ENCODE assay signal across 23 cellular contexts in genomic region chr17:56020369-56020768, GRCh38.
A peak's percentile ranks its signal among the peaks of the same experiment; 100 is the strongest.
DNase-seq lines count a peak whose midpoint lies in the region; ATAC-seq lines count a peak whose summit lies in the region.
"Had no signal": no experiment of that assay in that cellular context is flagged by ENCODE, and none has a peak within 500 bp of the region (broad histone marks: within the 10 kb centered on the region; RNA-seq: fewer than 3 reads in every experiment).

No MANE protein-coding gene starts in this region.

- H3K9me3 Mint-ChIP-seq in activated CD4-positive, alpha-beta T cell treated with anti-CD3 and anti-CD28 coated beads, Interleukin-2, amount 10 ng/mL, durations not matched to agents 24 days and 14 days = no peaks in the 10 kb centered on the region
- H3K9me3 Mint-ChIP-seq in activated naive CD8-positive, alpha-beta T cell treated with anti-CD3 and anti-CD28 coated beads, Interleukin-2, amount 50 U/mL, for 24 hours = no peaks in the 10 kb centered on the region
- H3K9me3 Mint-ChIP-seq: CD4-positive, alpha-beta T cell; dendritic cell treated with granulocyte-macrophage colony-stimulating factor and Interleukin-4, amounts not matched to agents 40 ng/mL and 50 ng/mL, for 4 days had no signal

- H3K27me3 Mint-ChIP-seq in activated CD4-positive, alpha-beta T cell treated with anti-CD3 and anti-CD28 coated beads, Interleukin-2, amount 10 ng/mL, durations not matched to agents 24 days and 14 days = peaks cover 5% of the 10 kb centered on the region
- peaks cover 7% of the 10 kb centered on the region for H3K27me3 Mint-ChIP-seq in activated naive CD8-positive, alpha-beta T cell treated with anti-CD3 and anti-CD28 coated beads, Interleukin-2, amount 50 U/mL, for 24 hours
- H3K27me3 Mint-ChIP-seq: dendritic cell treated with granulocyte-macrophage colony-stimulating factor and Interleukin-4, amounts not matched to agents 40 ng/mL and 50 ng/mL, for 4 days had no signal

- intact Hi-C loops in activated CD4-positive, alpha-beta T cell treated with anti-CD3 and anti-CD28 coated beads, Interleukin-2, amount 10 ng/mL, durations not matched to agents 24 days and 14 days (cut with micrococcal nuclease) = loop anchor here (10.0 kb wide), 2 partner anchors 286 to 1056 kb away; partner anchors contain the start of genes COX11 and STXBP4

- ATAC-seq in GM18858 (IDR thresholded peaks at IDR 0.05; ENCODE audit: unreplicated experiment) = peak; percentile 41
- peak; percentile 66 for ATAC-seq in HG02884 (IDR thresholded peaks at IDR 0.05; ENCODE audit: unreplicated experiment)
- ATAC-seq in activated naive CD8-positive, alpha-beta T cell treated with anti-CD3 and anti-CD28 coated beads, Interleukin-2, amount 50 U/mL, for 24 hours = peak; percentile 57
- ATAC-seq in GM21390 (IDR thresholded peaks at IDR 0.05; ENCODE audit: unreplicated experiment) = no peak
- ATAC-seq: left lobe of liver had no signal

- no peaks in the 10 kb centered on the region for H3K36me3 Mint-ChIP-seq in activated CD4-positive, alpha-beta T cell treated with anti-CD3 and anti-CD28 coated beads, Interleukin-2, amount 10 ng/mL, durations not matched to agents 24 days and 14 days (ENCODE audit: low read depth)
- no peaks in the 10 kb centered on the region for H3K36me3 Mint-ChIP-seq in activated naive CD8-positive, alpha-beta T cell treated with anti-CD3 and anti-CD28 coated beads, Interleukin-2, amount 50 U/mL, for 24 hours (ENCODE audit: low read depth)
- H3K36me3 Mint-ChIP-seq: immature natural killer cell, naive B cell had no signal

- no peak for DNase-seq in activated CD4-positive, alpha-beta T cell treated with anti-CD3 and anti-CD28 coated beads, Interleukin-2, amount 10 ng/mL, durations not matched to agents 24 days and 14 days
- no peak for DNase-seq in activated CD4-positive, alpha-beta T cell treated with anti-CD3 and anti-CD28 coated beads, Interleukin-2, amount 50 U/mL, for 4 hours
- DNase-seq in activated naive CD8-positive, alpha-beta T cell treated with anti-CD3 and anti-CD28 coated beads, Interleukin-2, amount 50 U/mL, for 24 hours = no peak
- DNase-seq in DMS114 treated with DMSO at 0.1 percent for 48 hours (lab: John Stamatoyannopoulos, UW; ENCODE audit: unreplicated experiment) = no peak
- DNase-seq in DMS53 (lab: John Stamatoyannopoulos, UW) = no peak
- DNase-seq: 8988T; activated CD4-positive, alpha-beta T cell treated with anti-CD3 and anti-CD28 coated beads for 48 hours; CD4-positive, alpha-beta T cell; DMS 273 treated with DMSO at 0.1 percent for 48 hours; esophagus squamous epithelium; immature natural killer cell; naive B cell; NCI-H1092; NCI-H187; NCI-H69; stimulated activated CD8-positive, alpha-beta memory T cell treated with anti-CD3 and anti-CD28 coated beads, Interleukin-4, amount 100 ng/mL, for 48 hours; substantia nigra; T-helper 2 cell had no signal

- peak overlapping the region; percentile 58 for H3K27ac Mint-ChIP-seq in activated CD4-positive, alpha-beta T cell treated with anti-CD3 and anti-CD28 coated beads, Interleukin-2, amount 10 ng/mL, durations not matched to agents 24 days and 14 days
- H3K27ac Mint-ChIP-seq in activated naive CD8-positive, alpha-beta T cell treated with anti-CD3 and anti-CD28 coated beads, Interleukin-2, amount 50 U/mL, for 24 hours = peak overlapping the region; percentile 70
- H3K27ac Mint-ChIP-seq: CD4-positive, alpha-beta T cell; dendritic cell treated with granulocyte-macrophage colony-stimulating factor and Interleukin-4, amounts not matched to agents 40 ng/mL and 50 ng/mL, for 4 days; immature natural killer cell had no signal

- H3K4me3 Mint-ChIP-seq in activated CD4-positive, alpha-beta T cell treated with anti-CD3 and anti-CD28 coated beads, Interleukin-2, amount 10 ng/mL, durations not matched to agents 24 days and 14 days = peak overlapping the region; percentile 4
- H3K4me3 Mint-ChIP-seq in activated naive CD8-positive, alpha-beta T cell treated with anti-CD3 and anti-CD28 coated beads, Interleukin-2, amount 50 U/mL, for 24 hours = peak overlapping the region; percentile 37
- H3K4me3 Mint-ChIP-seq: CD4-positive, alpha-beta T cell; dendritic cell treated with granulocyte-macrophage colony-stimulating factor and Interleukin-4, amounts not matched to agents 40 ng/mL and 50 ng/mL, for 4 days; immature natural killer cell; naive B cell had no signal

- peaks cover 26% of the 10 kb centered on the region for H3K4me1 Mint-ChIP-seq in activated CD4-positive, alpha-beta T cell treated with anti-CD3 and anti-CD28 coated beads, Interleukin-2, amount 10 ng/mL, durations not matched to agents 24 days and 14 days
- peaks cover 54% of the 10 kb centered on the region for H3K4me1 Mint-ChIP-seq in activated naive CD8-positive, alpha-beta T cell treated with anti-CD3 and anti-CD28 coated beads, Interleukin-2, amount 50 U/mL, for 24 hours
- H3K4me1 Mint-ChIP-seq: immature natural killer cell, naive B cell had no signal
